In genomic region chr6:137677714-137678113, GRCh38 we compare ENCODE assay signal across 17 cellular contexts.
A peak's percentile ranks its signal among the peaks of the same experiment; 100 is the strongest.
DNase-seq lines count a peak whose midpoint lies in the region; ATAC-seq and TF ChIP-seq lines count a peak whose summit lies in the region.
"Had no signal": no experiment of that assay in that cellular context is flagged by ENCODE, and none has a peak within 500 bp of the region (broad histone marks: within the 10 kb centered on the region; RNA-seq: fewer than 3 reads in every experiment).

No MANE protein-coding gene starts in this region.

- H4K12ac ChIP-seq in trophoblast cell (ENCODE audit: low read depth, low read length), result no peak overlapping the region

- no peaks in the 10 kb centered on the region for H3K79me2 ChIP-seq in trophoblast cell (ENCODE audit: control insufficient read depth, insufficient read depth, low read length, poor library complexity)

- H3K23ac ChIP-seq in trophoblast cell (ENCODE audit: low read length), result no peak overlapping the region

- H3K4me2 ChIP-seq in trophoblast cell (ENCODE audit: low read length), result no peak overlapping the region

- no peak for DNase-seq in activated CD8-positive, alpha-beta T cell treated with anti-CD3 and anti-CD28 coated beads, Interleukin-2, amount 10 ng/mL, durations not matched to agents 7 days and 5 days
- no peak for DNase-seq in activated CD8-positive, alpha-beta T cell treated with anti-CD3 and anti-CD28 coated beads for 36 hours
- DNase-seq in NOMO-1 treated with DMSO at 0.1 percent for 48 hours (lab: John Stamatoyannopoulos, UW; ENCODE audit: unreplicated experiment), result peak; percentile 66
- DNase-seq in activated T-helper 2 cell treated with anti-CD3 and anti-CD28 coated beads, Interferon-gamma antibody, Interleukin-2, Interleukin-4, amounts not matched to agents 10 μg/mL and 5 μg/mL and 100 μg/mL, durations not matched to agents 14 hours and 24 hours and 36 hours (ENCODE audit: low spot score), result no peak
- peak; percentile 36 to 37 for DNase-seq in trophoblast cell
- DNase-seq in A673 (ENCODE audit: low spot score), result no peak
- DNase-seq in cerebellum (ENCODE audit: low spot score), result no peak
- DNase-seq: activated naive CD8-positive, alpha-beta T cell treated with anti-CD3 and anti-CD28 coated beads, Interleukin-2, amount 10 ng/mL, durations not matched to agents 7 days and 5 days; caudate nucleus; endodermal cell; foreskin fibroblast; naive thymus-derived CD8-positive, alpha-beta T cell; NCI-H2029 treated with DMSO at 0.1 percent for 48 hours; NCI-H69; T1000 had no signal

- no peak overlapping the region for H3K14ac ChIP-seq in trophoblast cell (ENCODE audit: low read length)

- no peak overlapping the region for H4K91ac ChIP-seq in trophoblast cell (ENCODE audit: low read depth, low read length)

- no peaks in the 10 kb centered on the region for H3K27me3 ChIP-seq in trophoblast cell (ENCODE audit: insufficient read depth, low read length)
- H3K27me3 ChIP-seq in A673 (replicated peaks; ENCODE audit: insufficient read depth, low read depth, low read length, poor library complexity), result peaks cover 4% of the 10 kb centered on the region

- H3K27ac Mint-ChIP-seq in activated CD8-positive, alpha-beta T cell treated with anti-CD3 and anti-CD28 coated beads, Interleukin-2, amount 10 ng/mL, durations not matched to agents 7 days and 5 days, result peak overlapping the region; percentile 72
- no peak overlapping the region for H3K27ac Mint-ChIP-seq in activated CD8-positive, alpha-beta T cell treated with anti-CD3 and anti-CD28 coated beads for 36 hours
- peak overlapping the region; percentile 89 for H3K27ac Mint-ChIP-seq in activated T-helper 2 cell treated with anti-CD3 and anti-CD28 coated beads, Interferon-gamma antibody, Interleukin-2, Interleukin-4, amounts not matched to agents 10 μg/mL and 5 μg/mL and 100 μg/mL, durations not matched to agents 14 hours and 24 hours and 36 hours
- H3K27ac Mint-ChIP-seq: endodermal cell had no signal

- TF ChIP-seq CTCF in activated CD8-positive, alpha-beta T cell treated with anti-CD3 and anti-CD28 coated beads for 36 hours (IDR thresholded peaks at IDR 0.05), result no peak
- TF ChIP-seq CTCF in A673 (conservative IDR thresholded peaks at IDR 0.05; ENCODE audit: low read depth, low read length), result no peak

- H3K4me3 Mint-ChIP-seq in activated CD8-positive, alpha-beta T cell treated with anti-CD3 and anti-CD28 coated beads, Interleukin-2, amount 10 ng/mL, durations not matched to agents 7 days and 5 days, result no peak overlapping the region
- no peak overlapping the region for H3K4me3 Mint-ChIP-seq in activated CD8-positive, alpha-beta T cell treated with anti-CD3 and anti-CD28 coated beads for 36 hours
- H3K4me3 Mint-ChIP-seq in activated T-helper 2 cell treated with anti-CD3 and anti-CD28 coated beads, Interferon-gamma antibody, Interleukin-2, Interleukin-4, amounts not matched to agents 10 μg/mL and 5 μg/mL and 100 μg/mL, durations not matched to agents 14 hours and 24 hours and 36 hours (ENCODE audit: low read depth), result no peak overlapping the region
- H3K4me3 Mint-ChIP-seq: endodermal cell; naive thymus-derived CD8-positive, alpha-beta T cell had no signal

- POLR2A ChIA-PET in activated CD8-positive, alpha-beta T cell treated with anti-CD3 and anti-CD28 coated beads, Interleukin-2, amount 10 ng/mL, durations not matched to agents 7 days and 5 days (lab: Charles Lee), result no interaction called here
- POLR2A ChIA-PET in activated CD8-positive, alpha-beta T cell treated with anti-CD3 and anti-CD28 coated beads for 36 hours (lab: Charles Lee), result no interaction called here
- POLR2A ChIA-PET in A673 (lab: Charles Lee; ENCODE audit: low non-redundant PET), result no interaction called here

- intact Hi-C loops in activated CD8-positive, alpha-beta T cell treated with anti-CD3 and anti-CD28 coated beads for 36 hours (cut with micrococcal nuclease), result no loop called here
- intact Hi-C loops in activated T-helper 2 cell treated with anti-CD3 and anti-CD28 coated beads, Interferon-gamma antibody, Interleukin-2, Interleukin-4, amounts not matched to agents 10 μg/mL and 5 μg/mL and 100 μg/mL, durations not matched to agents 14 hours and 24 hours and 36 hours (cut with micrococcal nuclease), result loop anchor here (1.0 kb wide), 6 partner anchors 11 to 298 kb away; no protein-coding TSS in a partner anchor
- intact Hi-C loops in A673 (cut with micrococcal nuclease; ENCODE audit: unreplicated experiment), result no loop called here

- no peaks in the 10 kb centered on the region for H3K9me3 Mint-ChIP-seq in activated CD8-positive, alpha-beta T cell treated with anti-CD3 and anti-CD28 coated beads, Interleukin-2, amount 10 ng/mL, durations not matched to agents 7 days and 5 days (ENCODE audit: insufficient read depth)
- H3K9me3 Mint-ChIP-seq in activated CD8-positive, alpha-beta T cell treated with anti-CD3 and anti-CD28 coated beads for 36 hours, result peaks cover 2% of the 10 kb centered on the region
- peaks cover 4% of the 10 kb centered on the region for H3K9me3 Mint-ChIP-seq in activated T-helper 2 cell treated with anti-CD3 and anti-CD28 coated beads, Interferon-gamma antibody, Interleukin-2, Interleukin-4, amounts not matched to agents 10 μg/mL and 5 μg/mL and 100 μg/mL, durations not matched to agents 14 hours and 24 hours and 36 hours
- H3K9me3 Mint-ChIP-seq: activated naive CD8-positive, alpha-beta T cell treated with anti-CD3 and anti-CD28 coated beads, Interleukin-2, amount 10 ng/mL, durations not matched to agents 7 days and 5 days had no signal

- no peak overlapping the region for H2BK12ac ChIP-seq in trophoblast cell (ENCODE audit: low read length)

- H3K9ac ChIP-seq in trophoblast cell (ENCODE audit: low read length), result no peak overlapping the region

- H3K4me3 ChIP-seq in trophoblast cell (ENCODE audit: low read depth, low read length) (no peak overlapping the region), A673 (ENCODE audit: low read depth, low read length, poor library complexity, severe bottlenecking) (no peak overlapping the region)

- no TSS peak for BruUV-seq in A673 (replicated peaks; lab: Mats Ljungman, UMichigan)

- H3K36me3 ChIP-seq in trophoblast cell (ENCODE audit: control insufficient read depth in 1 of 2, insufficient read depth in 2 of 2, low read length in 2 of 2), result no peaks in the 10 kb centered on the region
- H3K36me3 ChIP-seq in A673 (ENCODE audit: insufficient read depth, low read length, poor library complexity, severe bottlenecking), result no peaks in the 10 kb centered on the region

- no peak overlapping the region for H2BK5ac ChIP-seq in trophoblast cell (ENCODE audit: low read depth, low read length, poor library complexity)

- no peak overlapping the region for H3K18ac ChIP-seq in trophoblast cell (ENCODE audit: low read length)

- ATAC-seq in activated CD8-positive, alpha-beta T cell treated with anti-CD3 and anti-CD28 coated beads, Interleukin-2, amount 10 ng/mL, durations not matched to agents 7 days and 5 days, result no peak
- no peak for ATAC-seq in activated CD8-positive, alpha-beta T cell treated with anti-CD3 and anti-CD28 coated beads for 36 hours
- ATAC-seq in HG03378 (IDR thresholded peaks at IDR 0.05; ENCODE audit: unreplicated experiment), result no peak
- ATAC-seq: naive thymus-derived CD8-positive, alpha-beta T cell had no signal

- H2BK120ac ChIP-seq in trophoblast cell (ENCODE audit: insufficient read depth, low read length, poor library complexity), result no peak overlapping the region

- no peak overlapping the region for H3K27ac ChIP-seq in trophoblast cell (ENCODE audit: low read depth, low read length)
- no peak overlapping the region for H3K27ac ChIP-seq in A673 (ENCODE audit: low read depth, low read length, poor library complexity, severe bottlenecking)
- H3K27ac ChIP-seq: RWPE1 had no signal

- H3K4me1 ChIP-seq in trophoblast cell (ENCODE audit: control insufficient read depth in 1 of 2, insufficient read depth in 2 of 2, low read length in 2 of 2) (no peaks in the 10 kb centered on the region), A673 (ENCODE audit: insufficient read depth, low read length, poor library complexity, severe bottlenecking) (no peaks in the 10 kb centered on the region)

- H3K4me1 Mint-ChIP-seq in activated CD8-positive, alpha-beta T cell treated with anti-CD3 and anti-CD28 coated beads, Interleukin-2, amount 10 ng/mL, durations not matched to agents 7 days and 5 days (ENCODE audit: low read depth), result peaks cover 34% of the 10 kb centered on the region
- H3K4me1 Mint-ChIP-seq in activated CD8-positive, alpha-beta T cell treated with anti-CD3 and anti-CD28 coated beads for 36 hours (ENCODE audit: low read depth), result peaks cover 36% of the 10 kb centered on the region
- peaks cover 55% of the 10 kb centered on the region for H3K4me1 Mint-ChIP-seq in activated T-helper 2 cell treated with anti-CD3 and anti-CD28 coated beads, Interferon-gamma antibody, Interleukin-2, Interleukin-4, amounts not matched to agents 10 μg/mL and 5 μg/mL and 100 μg/mL, durations not matched to agents 14 hours and 24 hours and 36 hours (ENCODE audit: low read depth)
- H3K4me1 Mint-ChIP-seq: endodermal cell had no signal

- H3K27me3 Mint-ChIP-seq in activated CD8-positive, alpha-beta T cell treated with anti-CD3 and anti-CD28 coated beads, Interleukin-2, amount 10 ng/mL, durations not matched to agents 7 days and 5 days (ENCODE audit: low read depth), result no peaks in the 10 kb centered on the region
- H3K27me3 Mint-ChIP-seq in activated CD8-positive, alpha-beta T cell treated with anti-CD3 and anti-CD28 coated beads for 36 hours, result peaks cover 4% of the 10 kb centered on the region
- peaks cover 3% of the 10 kb centered on the region for H3K27me3 Mint-ChIP-seq in activated T-helper 2 cell treated with anti-CD3 and anti-CD28 coated beads, Interferon-gamma antibody, Interleukin-2, Interleukin-4, amounts not matched to agents 10 μg/mL and 5 μg/mL and 100 μg/mL, durations not matched to agents 14 hours and 24 hours and 36 hours (ENCODE audit: low read depth)

- no peak overlapping the region for H2AFZ ChIP-seq in trophoblast cell (ENCODE audit: insufficient read depth, low read length, poor library complexity)

- H2AK5ac ChIP-seq in trophoblast cell (ENCODE audit: low read length), result no peak overlapping the region

- CTCF ChIA-PET in activated CD8-positive, alpha-beta T cell treated with anti-CD3 and anti-CD28 coated beads, Interleukin-2, amount 10 ng/mL, durations not matched to agents 7 days and 5 days (lab: Charles Lee), result interaction anchor here (1.0 to 2.7 kb wide), 2 partner anchors 19 kb away, joined by 3 to 11 read pairs; no protein-coding TSS in a partner anchor
- CTCF ChIA-PET in activated CD8-positive, alpha-beta T cell treated with anti-CD3 and anti-CD28 coated beads for 36 hours (lab: Charles Lee), result interaction anchor here (0.9 kb wide), 1 partner anchor 19 kb away, joined by 3 read pairs; no protein-coding TSS in a partner anchor
- CTCF ChIA-PET in A673 (lab: Charles Lee), result no interaction called here

- H3K9me3 ChIP-seq in trophoblast cell (ENCODE audit: insufficient read depth, low read depth, low read length) (no peaks in the 10 kb centered on the region), A673 (ENCODE audit: low read depth, low read length, poor library complexity, severe bottlenecking) (no peaks in the 10 kb centered on the region)

- H4K8ac ChIP-seq in trophoblast cell (ENCODE audit: low read depth, low read length), result no peak overlapping the region

- H3K4ac ChIP-seq in trophoblast cell (ENCODE audit: low read depth, low read length), result no peak overlapping the region

- H3K36me3 Mint-ChIP-seq in activated CD8-positive, alpha-beta T cell treated with anti-CD3 and anti-CD28 coated beads, Interleukin-2, amount 10 ng/mL, durations not matched to agents 7 days and 5 days (ENCODE audit: low read depth), result peaks cover 9% of the 10 kb centered on the region
- H3K36me3 Mint-ChIP-seq in activated CD8-positive, alpha-beta T cell treated with anti-CD3 and anti-CD28 coated beads for 36 hours (ENCODE audit: low read depth), result no peaks in the 10 kb centered on the region
- H3K36me3 Mint-ChIP-seq in activated T-helper 2 cell treated with anti-CD3 and anti-CD28 coated beads, Interferon-gamma antibody, Interleukin-2, Interleukin-4, amounts not matched to agents 10 μg/mL and 5 μg/mL and 100 μg/mL, durations not matched to agents 14 hours and 24 hours and 36 hours (ENCODE audit: low read depth), result no peaks in the 10 kb centered on the region
- H3K36me3 Mint-ChIP-seq: naive thymus-derived CD8-positive, alpha-beta T cell had no signal

- no CpG with 5 or more reads among the region's 5 CpGs for WGBS in trophoblast cell (ENCODE audit: extremely low coverage, insufficient coverage, insufficient read length)

- H3K79me1 ChIP-seq in trophoblast cell (ENCODE audit: low read length), result no peaks in the 10 kb centered on the region

Comparison
In these comparisons a context has a peak if more than half of its experiments do, and no peak if none do; other contexts are left out.
1. DNase-seq: peak in NOMO-1 treated with DMSO at 0.1 percent for 48 hours (single experiment) and trophoblast cell (2 of 2); none in activated CD8-positive, alpha-beta T cell treated with anti-CD3 and anti-CD28 coated beads, Interleukin-2, amount 10 ng/mL, durations not matched to agents 7 days and 5 days (single experiment), activated CD8-positive, alpha-beta T cell treated with anti-CD3 and anti-CD28 coated beads for 36 hours (single experiment), activated T-helper 2 cell treated with anti-CD3 and anti-CD28 coated beads, Interferon-gamma antibody, Interleukin-2, Interleukin-4, amounts not matched to agents 10 μg/mL and 5 μg/mL and 100 μg/mL, durations not matched to agents 14 hours and 24 hours and 36 hours (single experiment), A673 (single experiment) and cerebellum (single experiment).